In genomic region chr1:46546210-46546609, GRCh38 we compare ENCODE assay signal across 42 cellular contexts. TPM values are rescaled to one million over a fixed set of nuclear protein-coding genes. Genes with fewer than 3 reads are reported as not detected.
"Had no signal": no experiment of that assay in that cellular context is flagged by ENCODE, and none has a peak within 500 bp of the region (broad histone marks: within the 10 kb centered on the region; RNA-seq: fewer than 3 reads in every experiment).

No MANE protein-coding gene starts in this region.

- H3K36me3 Mint-ChIP-seq: T-cell had no signal

- H3K27ac Mint-ChIP-seq: activated B cell treated with CpG ODN at 0.5 μM for 24 hours; activated CD8-positive, alpha-beta T cell treated with anti-CD3 and anti-CD28 coated beads for 36 hours; activated naive CD8-positive, alpha-beta T cell; activated T-helper 17 cell treated with anti-CD3 and anti-CD28 coated beads, Interleukin-2, amount 50 U/mL, for 72 hours; T-cell; T-helper 1 cell treated with Interleukin-12 subunit alpha and Interleukin-12 subunit beta and Interleukin-4 antibody, amounts not matched to agents 30 μg/mL and 1 μg/mL, for 36 hours; T-helper 2 cell treated with Interferon-gamma antibody and Interleukin-4, amounts not matched to agents 5 μg/mL and 100 μg/mL, for 36 hours had no signal

- ATAC-seq: activated CD4-positive, CD25-positive, alpha-beta regulatory T cell treated with anti-CD3 and anti-CD28 coated beads, Interleukin-2, amount 50 U/mL, for 24 hours; activated CD8-positive, alpha-beta T cell treated with anti-CD3 and anti-CD28 coated beads for 36 hours; activated T-cell treated with anti-CD3 and anti-CD28 coated beads, Interleukin-2, amount 50 U/mL, for 4 hours; activated T-helper 17 cell treated with anti-CD3 and anti-CD28 coated beads, Interleukin-2, amount 50 U/mL, for 72 hours; gastroesophageal sphincter; T-cell had no signal

- H3K9me3 ChIP-seq: esophagus squamous epithelium, gastroesophageal sphincter had no signal

- DNase-seq: activated B cell treated with CpG ODN at 0.5 μM for 24 hours; activated CD4-positive, alpha-beta T cell treated with anti-CD3 and anti-CD28 coated beads for 48 hours; activated CD4-positive, alpha-beta T cell treated with anti-CD3 and anti-CD28 coated beads, Interleukin-2, amount 50 U/mL, for 1 hour; activated CD4-positive, alpha-beta T cell treated with anti-CD3 and anti-CD28 coated beads, Interleukin-2, amount 50 U/mL, for 48 hours; activated CD8-positive, alpha-beta memory T cell treated with anti-CD3 and anti-CD28 coated beads for 24 hours; activated CD8-positive, alpha-beta T cell treated with anti-CD3 and anti-CD28 coated beads for 36 hours; activated effector memory CD4-positive, alpha-beta T cell treated with Interleukin-2 at 50 U/mL for 16 hours; activated gamma-delta T cell treated with Interleukin-2 at 50 U/mL for 16 hours; activated naive CD4-positive, alpha-beta T cell treated with anti-CD3 and anti-CD28 coated beads, Interleukin-2, amount 50 U/mL, for 16 hours; activated naive CD4-positive, alpha-beta T cell treated with Interleukin-2 at 50 U/mL for 16 hours; activated T-cell treated with anti-CD3 and anti-CD28 coated beads, Interleukin-2, amount 50 U/mL, for 4 hours; amniotic stem cell; anterior cingulate cortex; brain microvascular endothelial cell; cortex of kidney; dermis blood vessel endothelial cell; effector CD4-positive, alpha-beta T cell; esophagus squamous epithelium; foreskin melanocyte; head of caudate nucleus; T-cell; T1000; WERI-Rb-1 had no signal

- FAIRE-seq: astrocyte, bronchial epithelial cell, colon, endometrium, endothelial cell of umbilical vein had no signal

- H3K27ac ChIP-seq: brain microvascular endothelial cell, epithelial cell of prostate, esophagus squamous epithelium, gastroesophageal sphincter, WERI-Rb-1 had no signal

- H3K36me3 ChIP-seq: brain microvascular endothelial cell, esophagus squamous epithelium, gastroesophageal sphincter, WERI-Rb-1 had no signal

- H3K9me3 Mint-ChIP-seq: activated B cell treated with CpG ODN at 0.5 μM for 24 hours; activated CD8-positive, alpha-beta T cell treated with anti-CD3 and anti-CD28 coated beads for 36 hours; activated T-cell treated with anti-CD3 and anti-CD28 coated beads, Interleukin-2, amount 50 U/mL, for 4 hours; activated T-helper 17 cell treated with anti-CD3 and anti-CD28 coated beads, Interleukin-2, amount 50 U/mL, for 72 hours; T-cell; T-helper 1 cell treated with Interleukin-12 subunit alpha and Interleukin-12 subunit beta and Interleukin-4 antibody, amounts not matched to agents 30 μg/mL and 1 μg/mL, for 36 hours; T-helper 2 cell treated with Interferon-gamma antibody and Interleukin-4, amounts not matched to agents 5 μg/mL and 100 μg/mL, for 36 hours had no signal

- H3K4me3 ChIP-seq: esophagus squamous epithelium, gastroesophageal sphincter had no signal

- H3K4me3 Mint-ChIP-seq: activated B cell treated with CpG ODN at 0.5 μM for 24 hours; activated CD8-positive, alpha-beta T cell treated with anti-CD3 and anti-CD28 coated beads for 36 hours; activated naive CD8-positive, alpha-beta T cell; activated T-cell treated with anti-CD3 and anti-CD28 coated beads, Interleukin-2, amount 50 U/mL, for 4 hours; activated T-helper 17 cell treated with anti-CD3 and anti-CD28 coated beads, Interleukin-2, amount 50 U/mL, for 72 hours; T-cell; T-helper 1 cell treated with Interleukin-12 subunit alpha and Interleukin-12 subunit beta and Interleukin-4 antibody, amounts not matched to agents 30 μg/mL and 1 μg/mL, for 36 hours; T-helper 2 cell treated with Interferon-gamma antibody and Interleukin-4, amounts not matched to agents 5 μg/mL and 100 μg/mL, for 36 hours had no signal

RNA-seq across cellular contexts. Expression of gene KNCN, which starts 5.2 kb away (rescaled TPM):
- total RNA-seq: activated B cell treated with CpG ODN at 0.5 μM for 24 hours; activated CD8-positive, alpha-beta T cell treated with anti-CD3 and anti-CD28 coated beads for 36 hours; activated T-cell treated with anti-CD3 and anti-CD28 coated beads, Interleukin-2, amount 50 U/mL, for 4 hours; activated T-helper 17 cell treated with anti-CD3 and anti-CD28 coated beads, Interleukin-2, amount 50 U/mL, for 72 hours; astrocyte; bronchial epithelial cell; cardiac septum; chondrocyte; dermis blood vessel endothelial cell; endothelial cell of umbilical vein; esophagus squamous epithelium; fibroblast of lung; fibroblast of villous mesenchyme; gastroesophageal sphincter; glomerular endothelial cell had no signal
- polyA plus RNA-seq: adipose tissue, endothelial cell of umbilical vein, esophagus, fibroblast of lung had no signal

RNA-seq across cellular contexts. Expression of gene DMBX1, which starts 56.6 kb away (rescaled TPM):
- total RNA-seq: activated B cell treated with CpG ODN at 0.5 μM for 24 hours; activated T-cell treated with anti-CD3 and anti-CD28 coated beads, Interleukin-2, amount 50 U/mL, for 4 hours; bronchial epithelial cell; cardiac septum; chondrocyte; dermis blood vessel endothelial cell; endothelial cell of umbilical vein; esophagus squamous epithelium; fibroblast of lung; fibroblast of villous mesenchyme; gastroesophageal sphincter; glomerular endothelial cell; T-cell had no signal
- polyA plus RNA-seq: endothelial cell of umbilical vein, fibroblast of lung had no signal
